Comparison of ENCODE assay signal across 1 cellular context in genomic region chr2:226906439-226906796, GRCh38.
TF ChIP-seq lines count a peak whose summit lies in the region.

No MANE protein-coding gene starts in this region.

TF ChIP-seq in SK-N-SH treated with all-trans-retinoic acid at 6 μM for 48 hours, 23 proteins besides CTCF, POLR2A, EP300 and RAD21 (continued from another document):
- TF ChIP-seq POU6F1 (CRISPR knock-in tag; IDR thresholded peaks at IDR 0.05; ENCODE audit: borderline replicate concordance, low read depth) (no peak), ZNF8 (CRISPR knock-in tag; IDR thresholded peaks at IDR 0.05) (no peak), ZFP3 (CRISPR knock-in tag; IDR thresholded peaks at IDR 0.05) (no peak), GLIS3 (CRISPR knock-in tag; IDR thresholded peaks at IDR 0.05) (no peak), ZC3H10 (CRISPR knock-in tag; IDR thresholded peaks at IDR 0.05) (no peak), ARNTL (CRISPR knock-in tag; IDR thresholded peaks at IDR 0.05; ENCODE audit: borderline replicate concordance, low read depth) (no peak), OSR1 (CRISPR knock-in tag; IDR thresholded peaks at IDR 0.05) (no peak)
